Comparison of ENCODE assay signal across 18 cellular contexts in genomic region chr10:83965473-83965872, GRCh38.
"Had no signal": no experiment of that assay in that cellular context is flagged by ENCODE, and none has a peak within 500 bp of the region (broad histone marks: within the 10 kb centered on the region; RNA-seq: fewer than 3 reads in every experiment).

No MANE protein-coding gene starts in this region.

- H3K9me3 Mint-ChIP-seq: activated naive CD4-positive, alpha-beta T cell treated with anti-CD3 and anti-CD28 coated beads, Interleukin-2, amount 50 U/mL, for 24 hours; dendritic cell treated with granulocyte-macrophage colony-stimulating factor and Interleukin-4, amounts not matched to agents 40 ng/mL and 50 ng/mL, for 4 days; natural killer cell; stimulated activated effector memory CD8-positive, alpha-beta T cell treated with anti-CD3 and anti-CD28 coated beads, Interleukin-12 subunit alpha, Interleukin-12 subunit beta, amount 100 ng/mL, for 72 hours had no signal

- H3K4me3 ChIP-seq: adrenal gland, esophagus muscularis mucosa, heart right ventricle, pancreas, sigmoid colon, stomach had no signal

- H3K4me1 Mint-ChIP-seq: activated CD4-positive, alpha-beta T cell treated with anti-CD3 and anti-CD28 coated beads for 36 hours; activated naive CD4-positive, alpha-beta T cell treated with anti-CD3 and anti-CD28 coated beads, Interleukin-2, amount 50 U/mL, for 24 hours; stimulated activated effector memory CD8-positive, alpha-beta T cell treated with anti-CD3 and anti-CD28 coated beads, Interleukin-12 subunit alpha, Interleukin-12 subunit beta, amount 100 ng/mL, for 72 hours had no signal

- H3K4me1 ChIP-seq: adrenal gland, esophagus muscularis mucosa, heart right ventricle, pancreas, sigmoid colon, stomach had no signal

- H3K36me3 ChIP-seq: adrenal gland, esophagus muscularis mucosa, heart right ventricle, neutrophil, pancreas, sigmoid colon, stomach had no signal

- H3K36me3 Mint-ChIP-seq: activated naive CD4-positive, alpha-beta T cell treated with anti-CD3 and anti-CD28 coated beads, Interleukin-2, amount 50 U/mL, for 24 hours; natural killer cell; stimulated activated effector memory CD8-positive, alpha-beta T cell treated with anti-CD3 and anti-CD28 coated beads, Interleukin-12 subunit alpha, Interleukin-12 subunit beta, amount 100 ng/mL, for 72 hours had no signal

- H3K27ac Mint-ChIP-seq: activated CD4-positive, alpha-beta T cell treated with anti-CD3 and anti-CD28 coated beads for 36 hours; activated naive CD4-positive, alpha-beta T cell treated with anti-CD3 and anti-CD28 coated beads, Interleukin-2, amount 50 U/mL, for 24 hours; dendritic cell treated with granulocyte-macrophage colony-stimulating factor and Interleukin-4, amounts not matched to agents 40 ng/mL and 50 ng/mL, for 4 days; natural killer cell; stimulated activated effector memory CD8-positive, alpha-beta T cell treated with anti-CD3 and anti-CD28 coated beads, Interleukin-12 subunit alpha, Interleukin-12 subunit beta, amount 100 ng/mL, for 72 hours had no signal

- H3K27me3 ChIP-seq: adrenal gland, esophagus muscularis mucosa, heart right ventricle, neutrophil, pancreas, sigmoid colon, stomach had no signal

- DNase-seq: activated CD4-positive, alpha-beta T cell treated with anti-CD3 and anti-CD28 coated beads for 36 hours; activated CD4-positive, alpha-beta T cell treated with anti-CD3 and anti-CD28 coated beads, Interleukin-2, amount 50 U/mL, for 48 hours; activated gamma-delta T cell; adrenal gland; effector CD8-positive, alpha-beta T cell; heart right ventricle; mesenchymal stem cell; natural killer cell; pancreas; sigmoid colon; stimulated activated CD4-positive, alpha-beta T cell treated with anti-CD3 and anti-CD28 coated beads, Interleukin-4, amount 100 ng/mL, for 24 hours; stomach; trophoblast cell had no signal

- ATAC-seq: activated CD4-positive, alpha-beta T cell treated with anti-CD3 and anti-CD28 coated beads for 36 hours; heart right ventricle; natural killer cell; pancreas; stimulated activated effector memory CD8-positive, alpha-beta T cell treated with anti-CD3 and anti-CD28 coated beads, Interleukin-12 subunit alpha, Interleukin-12 subunit beta, amount 100 ng/mL, for 72 hours had no signal

- H3K4me3 Mint-ChIP-seq: activated CD4-positive, alpha-beta T cell treated with anti-CD3 and anti-CD28 coated beads for 36 hours; activated naive CD4-positive, alpha-beta T cell treated with anti-CD3 and anti-CD28 coated beads, Interleukin-2, amount 50 U/mL, for 24 hours; dendritic cell treated with granulocyte-macrophage colony-stimulating factor and Interleukin-4, amounts not matched to agents 40 ng/mL and 50 ng/mL, for 4 days; natural killer cell; stimulated activated effector memory CD8-positive, alpha-beta T cell treated with anti-CD3 and anti-CD28 coated beads, Interleukin-12 subunit alpha, Interleukin-12 subunit beta, amount 100 ng/mL, for 72 hours had no signal

- H3K9me3 ChIP-seq: adrenal gland, esophagus muscularis mucosa, heart right ventricle, neutrophil, pancreas, sigmoid colon, stomach had no signal

- H3K27ac ChIP-seq: adrenal gland, esophagus muscularis mucosa, heart right ventricle, neutrophil, pancreas, sigmoid colon, stomach had no signal
